In the genomic region with DNA sequence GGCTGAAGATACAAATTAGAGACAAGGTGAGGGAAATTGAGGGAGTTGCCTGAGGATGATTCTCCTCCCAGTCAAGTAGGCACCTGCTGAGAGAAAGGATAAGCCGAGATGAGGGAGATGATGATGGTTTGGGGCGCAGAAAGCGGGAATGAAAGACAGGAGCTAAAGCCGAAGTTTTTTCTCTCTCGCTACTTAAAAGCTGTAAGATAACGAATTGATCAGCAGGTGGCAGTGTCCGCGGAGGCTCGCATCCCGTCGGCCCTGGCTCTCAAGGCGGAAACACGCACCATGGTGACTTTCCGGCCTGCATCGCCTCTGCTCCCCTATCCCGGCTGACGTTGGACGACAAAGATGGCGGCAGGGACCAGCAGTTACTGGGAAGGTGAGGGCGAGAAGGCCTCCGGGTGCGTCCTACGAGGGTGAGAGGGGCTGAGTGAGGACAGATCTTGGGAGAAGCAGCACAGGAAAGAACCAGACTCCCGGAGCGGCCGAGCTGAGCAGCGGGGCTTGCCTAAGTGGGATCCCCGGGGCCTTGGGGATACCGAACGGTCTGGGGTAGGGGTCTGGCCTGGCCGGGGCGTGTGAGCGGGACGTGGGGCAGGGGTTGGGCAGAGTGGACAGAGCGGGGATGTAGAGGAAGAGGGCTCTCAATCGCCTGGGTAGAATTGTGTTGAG, we compare ENCODE assay signal across 8 cellular contexts. TPM values are rescaled to one million over a fixed set of nuclear protein-coding genes. Genes with fewer than 3 reads are reported as not detected.
DNase-seq lines count a peak whose midpoint lies in the region; ATAC-seq and TF ChIP-seq lines count a peak whose summit lies in the region.

A gene (plus strand): TSS at position 326 of the 675 bp plus-strand sequence. CDS start 26 bp downstream, at position 352.

- no TSS peak for BruUV-seq in Panc1 (replicated peaks; lab: Mats Ljungman, UMichigan)

- WGBS in esophagus, 2 donors, result 0 to 1% methylated on average over 36 of the region's 36 CpGs

- H3K4me3 ChIP-seq in Panc1 (ENCODE audit: low read depth in 2 of 2, low read length in 2 of 2), result peak within 1 kb of the TSS; percentile 88 to 91
- peak within 1 kb of the TSS; percentile 88 to 99 for H3K4me3 ChIP-seq in esophagus (ENCODE audit: low read depth in 1 of 2, low read length in 2 of 2)
- peak within 1 kb of the TSS; percentile 96 for H3K4me3 ChIP-seq in mucosa of stomach (ENCODE audit: low read length)

- H3K4me3 Mint-ChIP-seq in activated T-cell treated with anti-CD3 and anti-CD28 coated beads, Interleukin-2, amount 50 U/mL, for 4 hours, result peak within 1 kb of the TSS; percentile 99

- CTCF ChIA-PET in Panc1 (lab: Charles Lee), result interaction anchor here (0.6 to 0.9 kb wide), 2 partner anchors 23 to 240 kb away, joined by 3 read pairs; no protein-coding TSS in a partner anchor

- peaks cover 7% of the 10 kb centered on the region for H3K36me3 Mint-ChIP-seq in activated T-cell treated with anti-CD3 and anti-CD28 coated beads, Interleukin-2, amount 50 U/mL, for 4 hours (ENCODE audit: insufficient read depth)

- H3K27me3 ChIP-seq in Panc1 (ENCODE audit: control insufficient read depth, insufficient read depth, low read length), result no peaks in the 10 kb centered on the region
- no peaks in the 10 kb centered on the region for H3K27me3 ChIP-seq in esophagus (ENCODE audit: control insufficient read depth in 1 of 2, insufficient read depth in 2 of 2, low read length in 2 of 2)
- H3K27me3 ChIP-seq in mucosa of stomach (ENCODE audit: control insufficient read depth, insufficient read depth, low read length), result no peaks in the 10 kb centered on the region

- no peaks in the 10 kb centered on the region for H3K9me3 Mint-ChIP-seq in activated T-cell treated with anti-CD3 and anti-CD28 coated beads, Interleukin-2, amount 50 U/mL, for 4 hours

- H3K4me1 ChIP-seq in Panc1 (ENCODE audit: control insufficient read depth, insufficient read depth, low read length) (peaks cover 11% of the 10 kb centered on the region), esophagus (ENCODE audit: control insufficient read depth in 2 of 2, insufficient read depth in 2 of 2, low read length in 1 of 2) (no peaks in the 10 kb centered on the region), mucosa of stomach (ENCODE audit: control insufficient read depth, insufficient read depth, low read length) (peaks cover 10% of the 10 kb centered on the region)

- in situ Hi-C loops in KBM-7 (cut with MboI; ENCODE audit: low pct_unique_long_range_greater_than_20kb, low sequenced_read_pairs), result no loop called here
- in situ Hi-C loops in Panc1 (cut with HindIII; ENCODE audit: low pct_unique_long_range_greater_than_20kb, low sequenced_read_pairs), result no loop called here

- POLR2A ChIA-PET in Panc1 (lab: Charles Lee), result interaction anchor here (0.5 to 1.6 kb wide), 4 partner anchors 70 to 691 kb away, joined by 4 read pairs; no protein-coding TSS in a partner anchor

- DNase-seq in DMS79 (lab: John Stamatoyannopoulos, UW) (peak; percentile 92), KBM-7 (peak; percentile 95), Panc1 (ENCODE audit: low read depth, low spot score) (peak; percentile 76)
- peak; percentile 88 for DNase-seq in activated T-cell treated with anti-CD3 and anti-CD28 coated beads, Interleukin-2, amount 50 U/mL, for 4 hours
- DNase-seq in stimulated activated CD8-positive, alpha-beta memory T cell treated with anti-CD3 and anti-CD28 coated beads, Interleukin-7, amount 100 ng/mL, for 1 hour (ENCODE audit: low read depth in 2 of 2), result peak; percentile 83 to 86

- H3K27ac ChIP-seq in Panc1 (ENCODE audit: low read length), result peak within 1 kb of the TSS; percentile 98
- H3K27ac ChIP-seq in esophagus (ENCODE audit: low read depth in 2 of 2, low read length in 1 of 2), result peak within 1 kb of the TSS; percentile 79 to 92

- ATAC-seq in GM21619 (IDR thresholded peaks at IDR 0.05; ENCODE audit: unreplicated experiment) (peak; percentile 92), Panc1 (peak; percentile 100)
- peak; percentile 99 for ATAC-seq in activated T-cell treated with anti-CD3 and anti-CD28 coated beads, Interleukin-2, amount 50 U/mL, for 4 hours

- H3K36me3 ChIP-seq in Panc1 (ENCODE audit: control insufficient read depth, insufficient read depth, low read length), result peaks cover 12% of the 10 kb centered on the region
- H3K36me3 ChIP-seq in esophagus (ENCODE audit: control insufficient read depth in 2 of 2, insufficient read depth in 2 of 2, low read length in 1 of 2), result peaks cover 0 to 2% of the 10 kb centered on the region in 2 donors
- H3K36me3 ChIP-seq in mucosa of stomach (ENCODE audit: control insufficient read depth, insufficient read depth, low read length), result no peaks in the 10 kb centered on the region

- intact Hi-C loops in Panc1 (cut with micrococcal nuclease; ENCODE audit: unreplicated experiment), result no loop called here

- H3K4me1 Mint-ChIP-seq in activated T-cell treated with anti-CD3 and anti-CD28 coated beads, Interleukin-2, amount 50 U/mL, for 4 hours (ENCODE audit: low read depth), result peaks cover 39% of the 10 kb centered on the region

- H3K9me3 ChIP-seq in Panc1 (ENCODE audit: control insufficient read depth, insufficient read depth, low read depth, low read length) (no peaks in the 10 kb centered on the region), esophagus (ENCODE audit: control insufficient read depth in 2 of 2, insufficient read depth in 1 of 2, low read depth in 1 of 2, low read length in 1 of 2) (no peaks in the 10 kb centered on the region), mucosa of stomach (ENCODE audit: control insufficient read depth, low read length) (no peaks in the 10 kb centered on the region)

- TF ChIP-seq CTCF in Panc1 (IDR thresholded peaks at IDR 0.05), result peak; percentile 90

- H3K27me3 Mint-ChIP-seq in activated T-cell treated with anti-CD3 and anti-CD28 coated beads, Interleukin-2, amount 50 U/mL, for 4 hours (ENCODE audit: low read depth), result no peaks in the 10 kb centered on the region

- peak within 1 kb of the TSS; percentile 99 for H3K9ac ChIP-seq in mucosa of stomach (ENCODE audit: low read length)

RNA-seq across cellular contexts. Expression of the gene that starts here (rescaled TPM):
- 68.0 TPM for total RNA-seq in Panc1 (2021; ENCODE audit: unreplicated experiment)
- 35.4 TPM for polyA plus RNA-seq in Panc1 (2012; ENCODE audit: insufficient read length)
- total RNA-seq in activated T-cell treated with anti-CD3 and anti-CD28 coated beads, Interleukin-2, amount 50 U/mL, for 4 hours, result 10 to 100 TPM; 61.7 to 63.5 (median 62.7) TPM
- polyA plus RNA-seq in esophagus, result 10 to 100 TPM in 1 of 2 donors, 1 to 10 TPM in 1; 9.8 to 14.5 TPM

Comparison
In these comparisons a context has a peak if more than half of its experiments do, and no peak if none do; other contexts are left out.
1. Peak in every context shown above with its lines: DNase-seq, ATAC-seq, H3K4me3 ChIP-seq and H3K27ac ChIP-seq.